8 cellular contexts compared by ENCODE assay signal in genomic region chr7:94295805-94296204, GRCh38.
A peak's percentile ranks its signal among the peaks of the same experiment; 100 is the strongest.
DNase-seq lines count a peak whose midpoint lies in the region; ATAC-seq, FAIRE-seq and TF ChIP-seq lines count a peak whose summit lies in the region.

No MANE protein-coding gene starts in this region.

- no peaks in the 10 kb centered on the region for H3K36me3 ChIP-seq in ovary

- no peak overlapping the region for H3K27ac Mint-ChIP-seq in activated T-helper 17 cell treated with anti-CD3 and anti-CD28 coated beads, Interleukin-2, amount 50 U/mL, for 72 hours

- H3K36me3 Mint-ChIP-seq in activated T-helper 17 cell treated with anti-CD3 and anti-CD28 coated beads, Interleukin-2, amount 50 U/mL, for 72 hours (ENCODE audit: low read depth), result no peaks in the 10 kb centered on the region

- H3K27me3 ChIP-seq in ovary, result no peaks in the 10 kb centered on the region

- intact Hi-C loops in ovary (cut with DNase I), result loop anchor here (1.0 to 10.0 kb wide), 6 partner anchors 81 to 359 kb away; partner anchors contain the start of genes COL1A2 (in 3 of the 4) and SGCE (in 1 of the 4)

- DNase-seq in D721Med (ENCODE audit: insufficient read length, low spot score) (no peak), NCI-H526 (lab: John Stamatoyannopoulos, UW) (peak; percentile 54 to 76), epithelial cell of esophagus (ENCODE audit: low read depth) (peak; percentile 46), ovary (peak in 3 of 5 donors; percentile 20 to 44 (median 28)), HuH-7.5 (ENCODE audit: low spot score) (no peak)
- no peak for DNase-seq in stimulated activated naive CD8-positive, alpha-beta T cell treated with anti-CD3 and anti-CD28 coated beads, Interleukin-15, Interleukin-2, amounts not matched to agents 100 U/mL and 50 U/mL, for 24 hours

- no peak for FAIRE-seq in D721Med (lab: Jason Lieb, UNC)

- H3K9me3 ChIP-seq in ovary, result no peaks in the 10 kb centered on the region

- no peak for TF ChIP-seq POLR2A in ovary (IDR thresholded peaks at IDR 0.05)

- no peak for ATAC-seq in activated T-helper 17 cell treated with anti-CD3 and anti-CD28 coated beads, Interleukin-2, amount 50 U/mL, for 72 hours (replicated peaks)
- no peak for ATAC-seq in stimulated activated naive CD8-positive, alpha-beta T cell treated with anti-CD3 and anti-CD28 coated beads, Interleukin-15, Interleukin-2, amounts not matched to agents 100 U/mL and 50 U/mL, for 24 hours
- no peak for ATAC-seq in HG03097 (IDR thresholded peaks at IDR 0.05; ENCODE audit: low FRiP score, unreplicated experiment)

- peak; percentile 21 for TF ChIP-seq CTCF in D721Med (IDR thresholded peaks at IDR 0.05; ENCODE audit: insufficient read depth, missing control alignments)
- TF ChIP-seq CTCF in epithelial cell of esophagus (IDR thresholded peaks at IDR 0.05; ENCODE audit: insufficient read depth, low read depth, low read length, missing control alignments), result peak; percentile 60
- TF ChIP-seq CTCF in ovary (IDR thresholded peaks at IDR 0.05), result peak; percentile 44 to 83 (median 73)

- 1 to 7% (median 6%) methylated on average over 4 of the region's 4 CpGs for WGBS in ovary, 3 donors

- H3K4me3 ChIP-seq in epithelial cell of esophagus (ENCODE audit: low read length) (no peak overlapping the region), ovary (no peak overlapping the region)

- H3K27me3 Mint-ChIP-seq in activated T-helper 17 cell treated with anti-CD3 and anti-CD28 coated beads, Interleukin-2, amount 50 U/mL, for 72 hours, result peaks cover 20% of the 10 kb centered on the region

- H3K4me3 Mint-ChIP-seq in activated T-helper 17 cell treated with anti-CD3 and anti-CD28 coated beads, Interleukin-2, amount 50 U/mL, for 72 hours, result no peak overlapping the region

- H3K4me1 ChIP-seq in ovary (ENCODE audit: insufficient read depth), result peaks cover 16% of the 10 kb centered on the region

- H3K4me1 Mint-ChIP-seq in activated T-helper 17 cell treated with anti-CD3 and anti-CD28 coated beads, Interleukin-2, amount 50 U/mL, for 72 hours, result no peaks in the 10 kb centered on the region

- no peak for TF ChIP-seq EP300 in ovary (IDR thresholded peaks at IDR 0.05)

- no peaks in the 10 kb centered on the region for H3K9me3 Mint-ChIP-seq in activated T-helper 17 cell treated with anti-CD3 and anti-CD28 coated beads, Interleukin-2, amount 50 U/mL, for 72 hours

- H3K27ac ChIP-seq in ovary, result peak overlapping the region in 1 of 2 donors; percentile 84

Comparison
In these comparisons a context has a peak if more than half of its experiments do, and no peak if none do; other contexts are left out.
1. DNase-seq: peak in NCI-H526 (2 of 2), epithelial cell of esophagus (single experiment) and ovary (3 of 5); none in D721Med (single experiment), stimulated activated naive CD8-positive, alpha-beta T cell treated with anti-CD3 and anti-CD28 coated beads, Interleukin-15, Interleukin-2, amounts not matched to agents 100 U/mL and 50 U/mL, for 24 hours (single experiment) and HuH-7.5 (single experiment).
2. CTCF ChIP-seq: peak in every context shown above with its lines; median percentile 73 in ovary; 60 in epithelial cell of esophagus; 21 in D721Med.